20 cellular contexts compared by ENCODE assay signal in the genomic region with DNA sequence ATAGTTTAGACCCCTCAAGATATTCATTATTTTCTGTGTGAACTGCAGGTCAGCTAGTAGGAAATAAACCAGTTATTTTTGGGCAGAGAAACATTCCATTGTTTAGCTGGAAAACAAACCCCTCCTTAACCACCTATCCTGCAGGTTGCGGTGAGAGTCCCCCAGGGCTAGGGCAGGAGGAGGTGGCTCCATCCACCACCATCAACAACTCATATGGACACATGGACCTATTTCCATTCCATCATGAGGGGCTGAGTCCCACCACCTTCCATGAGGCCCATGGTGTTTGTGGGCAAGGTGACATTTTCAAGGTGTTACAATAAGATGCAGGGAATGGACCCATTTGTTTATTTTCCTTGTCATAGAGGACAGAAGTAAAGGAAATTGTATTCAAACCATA.
"Had no signal": no experiment of that assay in that cellular context is flagged by ENCODE, and none has a peak within 500 bp of the region (broad histone marks: within the 10 kb centered on the region; RNA-seq: fewer than 3 reads in every experiment).

No MANE protein-coding gene starts in this region.

- H3K27me3 ChIP-seq: gastroesophageal sphincter, neutrophil, right lobe of liver, stomach, transverse colon had no signal

- DNase-seq: effector memory CD4-positive, alpha-beta T cell; kidney; left cardiac atrium; left ventricle myocardium inferior; lower lobe of right lung; mesenchymal stem cell; midbrain; naive B cell; retina; right lobe of liver; stimulated activated CD4-positive, alpha-beta T cell treated with anti-CD3 and anti-CD28 coated beads, Interleukin-4, amount 100 ng/mL, for 24 hours; stimulated activated naive CD4-positive, alpha-beta T cell; stomach; substantia nigra; transverse colon had no signal

- H3K36me3 ChIP-seq: left ventricle myocardium inferior, lower lobe of right lung, right lobe of liver, thoracic aorta had no signal

- H3K27me3 Mint-ChIP-seq: naive B cell had no signal

- H3K9me3 ChIP-seq: gastroesophageal sphincter, lower lobe of right lung, neutrophil, psoas muscle, right lobe of liver, stomach, thoracic aorta, transverse colon had no signal

- H3K27ac ChIP-seq: gastroesophageal sphincter, lower lobe of right lung, neutrophil, right lobe of liver, stomach, transverse colon had no signal

- H3K4me1 ChIP-seq: lower lobe of right lung had no signal

- H3K4me3 ChIP-seq: gastroesophageal sphincter, left ventricle myocardium inferior, lower lobe of right lung, psoas muscle, right lobe of liver, stomach, thoracic aorta, transverse colon had no signal

- ATAC-seq: esophagus mucosa, gastroesophageal sphincter, left cardiac atrium, lower lobe of right lung, right lobe of liver had no signal
